In genomic region chr10:99981581-99982199, GRCh38 we compare ENCODE assay signal across 13 cellular contexts. TPM values are rescaled to one million over a fixed set of nuclear protein-coding genes. Genes with fewer than 3 reads are reported as not detected.
DNase-seq lines count a peak whose midpoint lies in the region; ATAC-seq, FAIRE-seq and TF ChIP-seq lines count a peak whose summit lies in the region.
"Had no signal": no experiment of that assay in that cellular context is flagged by ENCODE, and none has a peak within 500 bp of the region (broad histone marks: within the 10 kb centered on the region; RNA-seq: fewer than 3 reads in every experiment).

No MANE protein-coding gene starts in this region.

- POLR2A ChIA-PET in A549 (lab: Yijun Ruan, JAX) (interaction anchor here (0.6 to 1.0 kb wide), 2 partner anchors 8 to 24 kb away, joined by 3 to 5 read pairs; no protein-coding TSS in a partner anchor), activated B cell treated with CpG ODN at 0.5 μM for 24 hours (lab: Charles Lee) (no interaction called here)

- H3K4me2 ChIP-seq in A549: peak overlapping the region; percentile 55

- H3K4me1 Mint-ChIP-seq in HFFc6 (ENCODE audit: low read depth) (peaks cover 96% of the 10 kb centered on the region), activated B cell treated with CpG ODN at 0.5 μM for 24 hours (peaks cover 70% of the 10 kb centered on the region)

- TF ChIP-seq EP300 in A549 (IDR thresholded peaks at IDR 0.05): no peak

- H3K27me3 Mint-ChIP-seq in HFFc6 (ENCODE audit: insufficient read depth) (no peaks in the 10 kb centered on the region; the same call in none of the 2 replicates), activated B cell treated with CpG ODN at 0.5 μM for 24 hours (no peaks in the 10 kb centered on the region)
- H3K27me3 Mint-ChIP-seq: activated CD4-positive, alpha-beta T cell treated with anti-CD3 and anti-CD28 coated beads for 36 hours had no signal

- H3K36me3 ChIP-seq in lower lobe of right lung: no peaks in the 10 kb centered on the region
- no peaks in the 10 kb centered on the region for H3K36me3 ChIP-seq in left lung

- H3K9me3 Mint-ChIP-seq in HFFc6 (no peaks in the 10 kb centered on the region), activated B cell treated with CpG ODN at 0.5 μM for 24 hours (no peaks in the 10 kb centered on the region)

- TF ChIP-seq RAD21 in A549 (conservative IDR thresholded peaks at IDR 0.05 in 1 of 2, IDR thresholded peaks at IDR 0.05 in 1 of 2): no peak

- H3K4me3 ChIP-seq in A549 (no peak overlapping the region), lower lobe of right lung (no peak overlapping the region), foreskin fibroblast (ENCODE audit: low read depth in 1 of 2, low read length in 2 of 2) (no peak overlapping the region), left lung (no peak overlapping the region)

- CTCF ChIA-PET in A549 (lab: Yijun Ruan, JAX) (interaction anchor here (1.8 to 9.0 kb wide), 2 partner anchors 15 to 28 kb away, joined by 4 to 58 read pairs; partner anchors contain the start of gene DNMBP), activated B cell treated with CpG ODN at 0.5 μM for 24 hours (lab: Charles Lee) (interaction anchor here (2.3 kb wide), 1 partner anchor 136 kb away, joined by 8 read pairs; no protein-coding TSS in a partner anchor)

- no peak for FAIRE-seq in A549 (lab: Jason Lieb, UNC)
- FAIRE-seq: bronchial epithelial cell had no signal

- WGBS in A549 (ENCODE audit: missing lambda C conversion rate): 65% methylated on average over 6 of the region's 6 CpGs

- ATAC-seq in A549: no peak; a peak in 1 of 6 replicates
- ATAC-seq in activated B cell treated with CpG ODN at 0.5 μM for 24 hours (ENCODE audit: low read depth): no peak
- ATAC-seq in lower lobe of right lung: no peak
- no peak for ATAC-seq in HG02852 (IDR thresholded peaks at IDR 0.05; ENCODE audit: unreplicated experiment)
- ATAC-seq in GM21381 (IDR thresholded peaks at IDR 0.05; ENCODE audit: unreplicated experiment): no peak
- no peak for ATAC-seq in left lung
- ATAC-seq: activated CD4-positive, alpha-beta T cell treated with anti-CD3 and anti-CD28 coated beads for 36 hours had no signal

- TF ChIP-seq CTCF in A549 (IDR thresholded peaks at IDR 0.05) (no peak), HFFc6 (IDR thresholded peaks at IDR 0.05) (no peak), activated B cell treated with CpG ODN at 0.5 μM for 24 hours (IDR thresholded peaks at IDR 0.05) (no peak), lower lobe of right lung (IDR thresholded peaks at IDR 0.05) (no peak), foreskin fibroblast (IDR thresholded peaks at IDR 0.05; ENCODE audit: low read depth, low read length) (no peak), left lung (IDR thresholded peaks at IDR 0.05) (no peak)

- H3K9me3 ChIP-seq in A549 (no peaks in the 10 kb centered on the region), lower lobe of right lung (no peaks in the 10 kb centered on the region), left lung (no peaks in the 10 kb centered on the region)

- H3K4me1 ChIP-seq in A549 (peaks cover 62% of the 10 kb centered on the region), lower lobe of right lung (peaks cover 36% of the 10 kb centered on the region), left lung (peaks cover 10 to 48% of the 10 kb centered on the region in 2 donors)

- H3K4me3 Mint-ChIP-seq in HFFc6 (peak overlapping the region; percentile 53), activated B cell treated with CpG ODN at 0.5 μM for 24 hours (no peak overlapping the region)
- H3K4me3 Mint-ChIP-seq: activated CD4-positive, alpha-beta T cell treated with anti-CD3 and anti-CD28 coated beads for 36 hours had no signal

- H3K36me3 Mint-ChIP-seq in HFFc6 (ENCODE audit: low read depth) (peaks cover 34% of the 10 kb centered on the region), activated B cell treated with CpG ODN at 0.5 μM for 24 hours (ENCODE audit: low read depth) (no peaks in the 10 kb centered on the region)

- no peaks in the 10 kb centered on the region for H3K27me3 ChIP-seq in lower lobe of right lung (ENCODE audit: low read depth)
- H3K27me3 ChIP-seq in left lung: no peaks in the 10 kb centered on the region

- no peak for TF ChIP-seq POLR2A in A549 (IDR thresholded peaks at IDR 0.05; ENCODE audit: low read length)

- H3K27ac ChIP-seq in A549: peak overlapping the region; percentile 47 to 80
- peak overlapping the region; percentile 6 for H3K27ac ChIP-seq in lower lobe of right lung
- peak overlapping the region in 1 of 2 donors; percentile 48 for H3K27ac ChIP-seq in left lung

- peak overlapping the region; percentile 82 for H3K27ac Mint-ChIP-seq in HFFc6
- peak overlapping the region; percentile 14 for H3K27ac Mint-ChIP-seq in activated B cell treated with CpG ODN at 0.5 μM for 24 hours
- H3K27ac Mint-ChIP-seq: activated CD4-positive, alpha-beta T cell treated with anti-CD3 and anti-CD28 coated beads for 36 hours had no signal

- intact Hi-C loops in activated B cell treated with CpG ODN at 0.5 μM for 24 hours (cut with micrococcal nuclease): no loop called here
- intact Hi-C loops in lower lobe of right lung (cut with DNase I): no loop called here
- intact Hi-C loops in left lung (cut with DNase I): no loop called here

- DNase-seq in A549 (ENCODE audit: low read depth in 1 of 2, low spot score in 1 of 2) (no peak), HFFc6 (no peak), activated B cell treated with CpG ODN at 0.5 μM for 24 hours (no peak), lower lobe of right lung (no peak), foreskin fibroblast (no peak), left lung (no peak)
- DNase-seq: activated CD4-positive, alpha-beta T cell treated with anti-CD3 and anti-CD28 coated beads for 36 hours; activated effector memory CD4-positive, alpha-beta T cell treated with Interleukin-2 at 50 U/mL for 16 hours; islet precursor cell; posterior cingulate gyrus had no signal

TF ChIP-seq in A549, 52 proteins besides CTCF, POLR2A, EP300 and RAD21:
- TF ChIP-seq, protein P1, sequence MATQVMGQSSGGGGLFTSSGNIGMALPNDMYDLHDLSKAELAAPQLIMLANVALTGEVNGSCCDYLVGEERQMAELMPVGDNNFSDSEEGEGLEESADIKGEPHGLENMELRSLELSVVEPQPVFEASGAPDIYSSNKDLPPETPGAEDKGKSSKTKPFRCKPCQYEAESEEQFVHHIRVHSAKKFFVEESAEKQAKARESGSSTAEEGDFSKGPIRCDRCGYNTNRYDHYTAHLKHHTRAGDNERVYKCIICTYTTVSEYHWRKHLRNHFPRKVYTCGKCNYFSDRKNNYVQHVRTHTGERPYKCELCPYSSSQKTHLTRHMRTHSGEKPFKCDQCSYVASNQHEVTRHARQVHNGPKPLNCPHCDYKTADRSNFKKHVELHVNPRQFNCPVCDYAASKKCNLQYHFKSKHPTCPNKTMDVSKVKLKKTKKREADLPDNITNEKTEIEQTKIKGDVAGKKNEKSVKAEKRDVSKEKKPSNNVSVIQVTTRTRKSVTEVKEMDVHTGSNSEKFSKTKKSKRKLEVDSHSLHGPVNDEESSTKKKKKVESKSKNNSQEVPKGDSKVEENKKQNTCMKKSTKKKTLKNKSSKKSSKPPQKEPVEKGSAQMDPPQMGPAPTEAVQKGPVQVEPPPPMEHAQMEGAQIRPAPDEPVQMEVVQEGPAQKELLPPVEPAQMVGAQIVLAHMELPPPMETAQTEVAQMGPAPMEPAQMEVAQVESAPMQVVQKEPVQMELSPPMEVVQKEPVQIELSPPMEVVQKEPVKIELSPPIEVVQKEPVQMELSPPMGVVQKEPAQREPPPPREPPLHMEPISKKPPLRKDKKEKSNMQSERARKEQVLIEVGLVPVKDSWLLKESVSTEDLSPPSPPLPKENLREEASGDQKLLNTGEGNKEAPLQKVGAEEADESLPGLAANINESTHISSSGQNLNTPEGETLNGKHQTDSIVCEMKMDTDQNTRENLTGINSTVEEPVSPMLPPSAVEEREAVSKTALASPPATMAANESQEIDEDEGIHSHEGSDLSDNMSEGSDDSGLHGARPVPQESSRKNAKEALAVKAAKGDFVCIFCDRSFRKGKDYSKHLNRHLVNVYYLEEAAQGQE (IDR thresholded peaks at IDR 0.05): no peak
- TF ChIP-seq JUNB (IDR thresholded peaks at IDR 0.05): no peak
- no peak for TF ChIP-seq CEBPB (IDR thresholded peaks at IDR 0.05)
- TF ChIP-seq HOXA7 (CRISPR knock-in tag; IDR thresholded peaks at IDR 0.05): no peak
- no peak for TF ChIP-seq NR3C1 (IDR thresholded peaks at IDR 0.05)
- TF ChIP-seq NPAS2 (CRISPR knock-in tag; IDR thresholded peaks at IDR 0.05; ENCODE audit: borderline replicate concordance): no peak
- no peak for TF ChIP-seq HOXB13 (CRISPR knock-in tag; IDR thresholded peaks at IDR 0.05; ENCODE audit: low read depth)
- TF ChIP-seq FOXS1 (CRISPR knock-in tag; IDR thresholded peaks at IDR 0.05): no peak
- no peak for TF ChIP-seq CBX8 (IDR thresholded peaks at IDR 0.05)
- TF ChIP-seq HOXB5 (CRISPR knock-in tag; IDR thresholded peaks at IDR 0.05): no peak
- no peak for TF ChIP-seq GATA3 (IDR thresholded peaks at IDR 0.05; ENCODE audit: borderline replicate concordance)

RNA-seq across cellular contexts. Expression of gene DNMBP, which starts 28.1 kb away (rescaled TPM):
- polyA plus RNA-seq in A549 (2011; rRNA removed) (20.3 and 24.3 TPM in 2 replicates), A549 (2017; fragmentation: RNase III; extraction: RNeasy Plus Mini Kit Qiagen cat#74134 plus additional on column Dnase treatment) (12.6 to 15.3 TPM (median 13.7 TPM) in 3 replicates)
- polyA plus RNA-seq in A549 (2012; cell fraction: cytosol; rRNA removed): 9.9 and 11.3 TPM in 2 replicates
- polyA plus RNA-seq in A549 (2012; cell fraction: nucleus; rRNA removed): 19.1 and 24.9 TPM in 2 replicates
- polyA minus RNA-seq in A549 (2011; rRNA and poly(A)+ RNA removed): 20.1 and 20.4 TPM in 2 replicates
- 10 to 100 TPM; 24.9 to 44.7 (median 28.6) TPM for total RNA-seq in HFFc6 (2021; fragmentation: NEBNext Ultra II Directional; extraction: Animal tissue kit (Norgen Biotek cat#: 25700))
- total RNA-seq in activated B cell treated with CpG ODN at 0.5 μM for 24 hours (12.5 and 13.1 TPM in 2 replicates), lower lobe of right lung (13.7 TPM), left lung (10 to 100 TPM; 14.8 to 15.8 TPM)
